Comparison of ENCODE assay signal across 8 cellular contexts in genomic region chr11:14643697-14644395, GRCh38. TPM values are rescaled to one million over a fixed set of nuclear protein-coding genes. Genes with fewer than 3 reads are reported as not detected.
DNase-seq lines count a peak whose midpoint lies in the region; ATAC-seq and TF ChIP-seq lines count a peak whose summit lies in the region.

Gene PDE3B, plus strand, starts transcription at chr11:14643804. Its CDS starts 272 bp downstream, at chr11:14644076.

- H3K9me3 Mint-ChIP-seq in activated T-helper 1 cell treated with anti-CD3 and anti-CD28 coated beads, Interleukin-12 subunit alpha, Interleukin-12 subunit beta, Interleukin-2, Interleukin-4 antibody, amounts not matched to agents 30 ng/mL and 10 ng/mL and 1 ng/mL, durations not matched to agents 14 hours and 24 hours and 36 hours: no peaks in the 10 kb centered on the region
- no peaks in the 10 kb centered on the region for H3K9me3 Mint-ChIP-seq in nephron progenitor cell

- H3K27ac ChIP-seq in substantia nigra (ENCODE audit: low read depth, low read length, poor library complexity, severe bottlenecking): peak within 1 kb of the TSS; percentile 62

- H3K4me3 ChIP-seq in fibroblast of villous mesenchyme (ENCODE audit: low read depth, low read length): peak within 1 kb of the TSS; percentile 63

- TF ChIP-seq CTCF in fibroblast of villous mesenchyme (IDR thresholded peaks at IDR 0.05; ENCODE audit: insufficient read depth, low read depth, low read length) (no peak), nephron progenitor cell (IDR thresholded peaks at IDR 0.05) (no peak)

- intact Hi-C loops in activated T-helper 1 cell treated with anti-CD3 and anti-CD28 coated beads, Interleukin-12 subunit alpha, Interleukin-12 subunit beta, Interleukin-2, Interleukin-4 antibody, amounts not matched to agents 30 ng/mL and 10 ng/mL and 1 ng/mL, durations not matched to agents 14 hours and 24 hours and 36 hours (cut with micrococcal nuclease): loop anchor here (2.0 to 10.0 kb wide), 2 partner anchors 29 to 289 kb away; partner anchors contain the start of gene RRAS2

- peak within 1 kb of the TSS; percentile 91 for H3K4me3 Mint-ChIP-seq in activated T-helper 1 cell treated with anti-CD3 and anti-CD28 coated beads, Interleukin-12 subunit alpha, Interleukin-12 subunit beta, Interleukin-2, Interleukin-4 antibody, amounts not matched to agents 30 ng/mL and 10 ng/mL and 1 ng/mL, durations not matched to agents 14 hours and 24 hours and 36 hours
- H3K4me3 Mint-ChIP-seq in nephron progenitor cell: peak within 1 kb of the TSS; percentile 85

- H3K27me3 Mint-ChIP-seq in activated T-helper 1 cell treated with anti-CD3 and anti-CD28 coated beads, Interleukin-12 subunit alpha, Interleukin-12 subunit beta, Interleukin-2, Interleukin-4 antibody, amounts not matched to agents 30 ng/mL and 10 ng/mL and 1 ng/mL, durations not matched to agents 14 hours and 24 hours and 36 hours (ENCODE audit: insufficient read depth): no peaks in the 10 kb centered on the region
- H3K27me3 Mint-ChIP-seq in nephron progenitor cell (ENCODE audit: low read depth, poor library complexity): no peaks in the 10 kb centered on the region

- H3K27ac Mint-ChIP-seq in activated T-helper 1 cell treated with anti-CD3 and anti-CD28 coated beads, Interleukin-12 subunit alpha, Interleukin-12 subunit beta, Interleukin-2, Interleukin-4 antibody, amounts not matched to agents 30 ng/mL and 10 ng/mL and 1 ng/mL, durations not matched to agents 14 hours and 24 hours and 36 hours: peak within 1 kb of the TSS; percentile 92
- peak within 1 kb of the TSS; percentile 47 for H3K27ac Mint-ChIP-seq in nephron progenitor cell

- peak; percentile 76 for ATAC-seq in GM21360 (IDR thresholded peaks at IDR 0.05; ENCODE audit: unreplicated experiment)

- peaks cover 47% of the 10 kb centered on the region for H3K36me3 Mint-ChIP-seq in activated T-helper 1 cell treated with anti-CD3 and anti-CD28 coated beads, Interleukin-12 subunit alpha, Interleukin-12 subunit beta, Interleukin-2, Interleukin-4 antibody, amounts not matched to agents 30 ng/mL and 10 ng/mL and 1 ng/mL, durations not matched to agents 14 hours and 24 hours and 36 hours (ENCODE audit: low read depth)
- no peaks in the 10 kb centered on the region for H3K36me3 Mint-ChIP-seq in nephron progenitor cell (ENCODE audit: low read depth)

- peaks cover 52% of the 10 kb centered on the region for H3K4me1 Mint-ChIP-seq in activated T-helper 1 cell treated with anti-CD3 and anti-CD28 coated beads, Interleukin-12 subunit alpha, Interleukin-12 subunit beta, Interleukin-2, Interleukin-4 antibody, amounts not matched to agents 30 ng/mL and 10 ng/mL and 1 ng/mL, durations not matched to agents 14 hours and 24 hours and 36 hours (ENCODE audit: low read depth)
- peaks cover 48% of the 10 kb centered on the region for H3K4me1 Mint-ChIP-seq in nephron progenitor cell

- DNase-seq in D341Med (ENCODE audit: low spot score) (peak; percentile 94), HUDEP-2 (lab: John Stamatoyannopoulos, UW; ENCODE audit: unreplicated experiment in 76 of 76) (peak in 71 of 76 experiments; percentile 39 to 88 (median 74)), RKO (ENCODE audit: low spot score) (peak; percentile 90), fibroblast of villous mesenchyme (ENCODE audit: low read depth) (peak; percentile 25), nephron progenitor cell (peak; percentile 85), substantia nigra (lab: John Stamatoyannopoulos, UW) (peak in 30 of 49 donors; percentile 18 to 86 (median 49))
- peak; percentile 69 for DNase-seq in activated T-helper 1 cell treated with anti-CD3 and anti-CD28 coated beads, Interleukin-12 subunit alpha, Interleukin-12 subunit beta, Interleukin-2, Interleukin-4 antibody, amounts not matched to agents 30 ng/mL and 10 ng/mL and 1 ng/mL, durations not matched to agents 14 hours and 24 hours and 36 hours (ENCODE audit: low spot score)

RNA-seq across cellular contexts. Expression of gene PDE3B, which starts in this region (rescaled TPM):
- total RNA-seq in activated T-helper 1 cell treated with anti-CD3 and anti-CD28 coated beads, Interleukin-12 subunit alpha, Interleukin-12 subunit beta, Interleukin-2, Interleukin-4 antibody, amounts not matched to agents 30 ng/mL and 10 ng/mL and 1 ng/mL, durations not matched to agents 14 hours and 24 hours and 36 hours: 62.8 and 64.0 TPM in 2 replicates
- total RNA-seq in fibroblast of villous mesenchyme: 0.32 and 0.43 TPM in 2 replicates

Comparison
In these comparisons a context has a peak if more than half of its experiments do, and no peak if none do; other contexts are left out.
1. Peak in every context shown above with its lines: DNase-seq, ATAC-seq, H3K4me3 ChIP-seq and H3K27ac ChIP-seq.
2. RNA of gene PDE3B (total RNA-seq): 62.8 to 64.0 TPM in activated T-helper 1 cell treated with anti-CD3 and anti-CD28 coated beads, Interleukin-12 subunit alpha, Interleukin-12 subunit beta, Interleukin-2, Interleukin-4 antibody, amounts not matched to agents 30 ng/mL and 10 ng/mL and 1 ng/mL, durations not matched to agents 14 hours and 24 hours and 36 hours; 0.32 to 0.43 TPM in fibroblast of villous mesenchyme; every median in the first group is over 10 times any median in the second.
3. Peak in DNase-seq and H3K4me3 ChIP-seq in fibroblast of villous mesenchyme; RNA of the gene not detected or under 1 TPM.
4. DNase-seq: peak in every context shown above with its lines; median percentile 94 in D341Med; 90 in RKO; 85 in nephron progenitor cell; 74 in HUDEP-2; 69 in activated T-helper 1 cell treated with anti-CD3 and anti-CD28 coated beads, Interleukin-12 subunit alpha, Interleukin-12 subunit beta, Interleukin-2, Interleukin-4 antibody, amounts not matched to agents 30 ng/mL and 10 ng/mL and 1 ng/mL, durations not matched to agents 14 hours and 24 hours and 36 hours; 49 in substantia nigra; 25 in fibroblast of villous mesenchyme.